ENCODE assay signal across 8 cellular contexts in genomic region chr5:68240196-68240595, GRCh38. TPM values are rescaled to one million over a fixed set of nuclear protein-coding genes. Genes with fewer than 3 reads are reported as not detected.
DNase-seq lines count a peak whose midpoint lies in the region; ATAC-seq, FAIRE-seq and TF ChIP-seq lines count a peak whose summit lies in the region.

No MANE protein-coding gene starts in this region.

- dilution Hi-C loops in mammary epithelial cell (cut with HindIII; ENCODE audit: low sequenced_read_pairs), result no loop called here

- H2AFZ ChIP-seq in mammary epithelial cell (ENCODE audit: low read depth, low read length), result no peak overlapping the region

- no peak for TF ChIP-seq CTCF in CD4-positive, alpha-beta T cell (IDR thresholded peaks at IDR 0.05)
- TF ChIP-seq CTCF in mammary epithelial cell (conservative IDR thresholded peaks at IDR 0.05 in 1 of 2, IDR thresholded peaks at IDR 0.05 in 1 of 2; ENCODE audit: extremely low read depth in 1 of 2, insufficient read depth in 1 of 2, low read depth in 1 of 2, low read length in 2 of 2), result no peak

- FAIRE-seq in small intestine (lab: Jason Lieb, UNC), result no peak

- no TSS peak for BruUV-seq in mammary epithelial cell (replicated peaks; lab: Mats Ljungman, UMichigan)

- no peak for ATAC-seq in CD4-positive, alpha-beta T cell (ENCODE audit: poor library complexity)
- ATAC-seq in GM19463 (IDR thresholded peaks at IDR 0.05; ENCODE audit: unreplicated experiment), result peak; percentile 53
- peak; percentile 43 for ATAC-seq in stimulated activated naive CD8-positive, alpha-beta T cell treated with anti-CD3 and anti-CD28 coated beads, Interleukin-15, amount 100 ng/mL, for 72 hours
- no peak for ATAC-seq in activated CD4-positive, CD25-positive, alpha-beta regulatory T cell treated with anti-CD3 and anti-CD28 coated beads, Interleukin-2, amount 50 U/mL, for 24 hours

- H3K27ac Mint-ChIP-seq in CD4-positive, alpha-beta T cell, result peak overlapping the region; percentile 90
- peak overlapping the region in 1 of 2 donors; percentile 50 for H3K27ac Mint-ChIP-seq in stimulated activated naive CD8-positive, alpha-beta T cell treated with anti-CD3 and anti-CD28 coated beads, Interleukin-15, amount 100 ng/mL, for 72 hours

- in situ Hi-C loops in mammary epithelial cell (cut with MboI; ENCODE audit: low sequenced_read_pairs in 2 of 2), result no loop called here

- no peaks in the 10 kb centered on the region for H3K27me3 ChIP-seq in CD4-positive, alpha-beta T cell (ENCODE audit: control insufficient read depth, insufficient read depth, low read length)
- no peaks in the 10 kb centered on the region for H3K27me3 ChIP-seq in mammary epithelial cell (ENCODE audit: insufficient read depth, low read length)
- no peaks in the 10 kb centered on the region for H3K27me3 ChIP-seq in small intestine (ENCODE audit: control insufficient read depth in 2 of 2, insufficient read depth in 2 of 2, low read length in 2 of 2)

- intact Hi-C loops in CD4-positive, alpha-beta T cell (cut with DNase I, micrococcal nuclease), result loop anchor here in 1 of 2 experiments (10.0 kb wide), 1 partner anchor 1235 kb away; no protein-coding TSS in a partner anchor
- intact Hi-C loops in mammary epithelial cell (cut with micrococcal nuclease), result no loop called here

- CTCF ChIA-PET in CD4-positive, alpha-beta T cell (lab: Charles Lee), result interaction anchor here (1.1 kb wide), 1 partner anchor 46 kb away, joined by 4 read pairs; no protein-coding TSS in a partner anchor
- CTCF ChIA-PET in mammary epithelial cell (lab: Charles Lee; ENCODE audit: low non-redundant PET), result no interaction called here

- peaks cover 89% of the 10 kb centered on the region for H3K79me2 ChIP-seq in mammary epithelial cell (ENCODE audit: insufficient read depth, low read length)

- peak overlapping the region; percentile 18 for H3K27ac ChIP-seq in CD4-positive, alpha-beta T cell (ENCODE audit: low read depth, low read length)
- peak overlapping the region; percentile 20 for H3K27ac ChIP-seq in mammary epithelial cell (ENCODE audit: insufficient read depth, low read depth, low read length)
- H3K27ac ChIP-seq in small intestine (ENCODE audit: low read depth in 1 of 2, low read length in 1 of 2), result peak overlapping the region in 1 of 2 donors; percentile 40

- no peaks in the 10 kb centered on the region for H3K9me3 Mint-ChIP-seq in CD4-positive, alpha-beta T cell
- no peaks in the 10 kb centered on the region for H3K9me3 Mint-ChIP-seq in stimulated activated naive CD8-positive, alpha-beta T cell treated with anti-CD3 and anti-CD28 coated beads, Interleukin-15, amount 100 ng/mL, for 72 hours

- H3K9me3 ChIP-seq in CD4-positive, alpha-beta T cell (ENCODE audit: control insufficient read depth, low read length), result no peaks in the 10 kb centered on the region
- H3K9me3 ChIP-seq in mammary epithelial cell (replicated peaks; ENCODE audit: insufficient read depth, low read length) (no peaks in the 10 kb centered on the region), small intestine (ENCODE audit: control insufficient read depth, low read depth) (no peaks in the 10 kb centered on the region)

- H3K9ac ChIP-seq in mammary epithelial cell (ENCODE audit: insufficient read depth, low read length), result peak overlapping the region; percentile 16

- H3K4me3 Mint-ChIP-seq in CD4-positive, alpha-beta T cell, result peak overlapping the region; percentile 58
- peak overlapping the region; percentile 60 to 63 for H3K4me3 Mint-ChIP-seq in stimulated activated naive CD8-positive, alpha-beta T cell treated with anti-CD3 and anti-CD28 coated beads, Interleukin-15, amount 100 ng/mL, for 72 hours

- H3K4me2 ChIP-seq in mammary epithelial cell (ENCODE audit: insufficient read depth, low read depth, low read length), result peak overlapping the region; percentile 8

- H3K4me1 ChIP-seq in mammary epithelial cell (ENCODE audit: insufficient read depth, low read length) (peaks cover 23% of the 10 kb centered on the region), small intestine (ENCODE audit: control insufficient read depth in 2 of 2, insufficient read depth in 1 of 2, low read depth in 1 of 2, low read length in 1 of 2) (peaks cover 6 to 23% of the 10 kb centered on the region in 2 donors)

- no peak overlapping the region for H3K4me3 ChIP-seq in mammary epithelial cell (replicated peaks in 1 of 3; ENCODE audit: insufficient read depth in 1 of 3, low read depth in 2 of 3, low read length in 3 of 3)
- H3K4me3 ChIP-seq in small intestine (ENCODE audit: low read depth in 1 of 2, low read length in 2 of 2), result no peak overlapping the region

- peaks cover 4% of the 10 kb centered on the region for H3K36me3 ChIP-seq in mammary epithelial cell (ENCODE audit: insufficient read depth, low read length)
- no peaks in the 10 kb centered on the region for H3K36me3 ChIP-seq in small intestine (ENCODE audit: control insufficient read depth in 2 of 2, insufficient read depth in 2 of 2, low read length in 2 of 2)

- POLR2A ChIA-PET in CD4-positive, alpha-beta T cell (lab: Charles Lee), result interaction anchor here (1.0 to 3.5 kb wide), 2 partner anchors 9 to 24 kb away, joined by 4 to 27 read pairs; partner anchors contain the start of gene PIK3R1

- H3K4me1 Mint-ChIP-seq in CD4-positive, alpha-beta T cell (ENCODE audit: low read depth), result peaks cover 96% of the 10 kb centered on the region
- peaks cover 80% of the 10 kb centered on the region for H3K4me1 Mint-ChIP-seq in stimulated activated naive CD8-positive, alpha-beta T cell treated with anti-CD3 and anti-CD28 coated beads, Interleukin-15, amount 100 ng/mL, for 72 hours

- no peaks in the 10 kb centered on the region for H3K27me3 Mint-ChIP-seq in CD4-positive, alpha-beta T cell
- no peaks in the 10 kb centered on the region for H3K27me3 Mint-ChIP-seq in stimulated activated naive CD8-positive, alpha-beta T cell treated with anti-CD3 and anti-CD28 coated beads, Interleukin-15, amount 100 ng/mL, for 72 hours

- DNase-seq in CD4-positive, alpha-beta T cell, result no peak
- peak; percentile 40 for DNase-seq in KG1 (lab: John Stamatoyannopoulos, UW)
- no peak for DNase-seq in mammary epithelial cell
- no peak for DNase-seq in stimulated activated naive CD8-positive, alpha-beta T cell treated with anti-CD3 and anti-CD28 coated beads, Interleukin-15, amount 100 ng/mL, for 72 hours
- no peak for DNase-seq in NCI-H2196 (lab: John Stamatoyannopoulos, UW; ENCODE audit: unreplicated experiment)
- DNase-seq in small intestine, result no peak

- H3K36me3 Mint-ChIP-seq in CD4-positive, alpha-beta T cell (ENCODE audit: low read depth), result peaks cover 22% of the 10 kb centered on the region

- H4K20me1 ChIP-seq in mammary epithelial cell (ENCODE audit: insufficient read depth, low read length), result no peaks in the 10 kb centered on the region

RNA-seq across cellular contexts. Expression of gene PIK3R1, which starts 24.6 kb away (rescaled TPM):
- total RNA-seq in CD4-positive, alpha-beta T cell, result 100 to 1,000 TPM; 455 to 459 TPM
- total RNA-seq in mammary epithelial cell, result 100 to 1,000 TPM in 1 of 2 donors, 10 to 100 TPM in 1; 74.3 to 195 TPM
- polyA plus RNA-seq in mammary epithelial cell (11.1 TPM), small intestine (10 to 100 TPM in 1 of 3 donors, 1 to 10 TPM in 2; 9.2 to 31.1 (median 9.8) TPM)
- polyA minus RNA-seq in mammary epithelial cell, result 96.6 TPM

Comparison
In these comparisons a context has a peak if more than half of its experiments do, and no peak if none do; other contexts are left out.
1. ATAC-seq: peak in GM19463 (single experiment) and stimulated activated naive CD8-positive, alpha-beta T cell treated with anti-CD3 and anti-CD28 coated beads, Interleukin-15, amount 100 ng/mL, for 72 hours (single experiment); none in CD4-positive, alpha-beta T cell (single experiment) and activated CD4-positive, CD25-positive, alpha-beta regulatory T cell treated with anti-CD3 and anti-CD28 coated beads, Interleukin-2, amount 50 U/mL, for 24 hours (0 of 2).